Comparison of ENCODE assay signal across 8 cellular contexts in the genomic region with DNA sequence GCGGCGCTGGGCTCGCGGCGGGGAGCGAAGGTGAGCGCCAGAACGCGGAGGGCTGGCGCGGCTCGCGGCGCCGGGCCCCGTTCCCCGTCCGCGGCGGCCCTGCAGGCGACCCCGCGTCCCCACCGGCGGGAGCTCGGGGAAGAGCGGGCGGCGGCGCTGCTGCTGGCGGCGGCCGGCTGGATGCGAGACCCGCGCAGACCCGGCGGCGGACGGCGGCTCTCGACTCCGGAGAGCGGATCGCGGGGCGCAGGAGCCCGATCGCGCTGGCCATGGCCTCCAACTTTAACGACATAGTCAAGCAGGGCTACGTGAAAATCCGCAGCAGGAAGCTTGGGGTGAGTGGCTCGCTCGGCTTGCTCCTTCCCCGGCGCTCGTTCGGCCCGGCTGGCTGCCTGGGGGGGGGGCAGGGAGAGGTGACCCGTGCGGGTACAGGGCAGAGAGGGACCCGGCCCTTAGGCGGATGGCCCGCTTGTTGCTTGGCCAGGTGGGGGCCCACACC. TPM values are rescaled to one million over a fixed set of nuclear protein-coding genes. Genes with fewer than 3 reads are reported as not detected.
DNase-seq lines count a peak whose midpoint lies in the region; ATAC-seq and TF ChIP-seq lines count a peak whose summit lies in the region.

No MANE protein-coding gene starts in this region.

- H3K4me1 ChIP-seq in parathyroid adenoma: no peaks in the 10 kb centered on the region

- TF ChIP-seq CTCF in foreskin fibroblast (IDR thresholded peaks at IDR 0.05; ENCODE audit: low read depth, low read length): no peak
- TF ChIP-seq CTCF in parathyroid adenoma (IDR thresholded peaks at IDR 0.05): no peak

- peak overlapping the region; percentile 72 for H2AFZ ChIP-seq in parathyroid adenoma

- H3K79me2 ChIP-seq in parathyroid adenoma: no peaks in the 10 kb centered on the region

- H3K27me3 ChIP-seq in parathyroid adenoma (ENCODE audit: control insufficient read depth, insufficient read depth, low read length): no peaks in the 10 kb centered on the region

- H3K36me3 ChIP-seq in parathyroid adenoma (ENCODE audit: control insufficient read depth, insufficient read depth, low read length): no peaks in the 10 kb centered on the region

- H3K27ac ChIP-seq in parathyroid adenoma: no peak overlapping the region

- H3K4me3 ChIP-seq in foreskin fibroblast (ENCODE audit: low read depth in 1 of 2, low read length in 2 of 2): peak overlapping the region; percentile 49 to 77
- peak overlapping the region; percentile 52 for H3K4me3 ChIP-seq in parathyroid adenoma (ENCODE audit: low read depth, low read length)

- DNase-seq in SK-N-DZ (ENCODE audit: low spot score): peak; percentile 45
- peak; percentile 18 to 61 for DNase-seq in foreskin fibroblast
- no peak for DNase-seq in central memory CD4-positive, alpha-beta T cell
- no peak for DNase-seq in stimulated activated CD4-positive, alpha-beta T cell treated with anti-CD3 and anti-CD28 coated beads, Interleukin-4, amount 100 ng/mL, for 24 hours
- DNase-seq in effector CD8-positive, alpha-beta T cell (lab: John Stamatoyannopoulos, UW): no peak

- H3K4me2 ChIP-seq in parathyroid adenoma (ENCODE audit: low read length): peak overlapping the region; percentile 93

- peak; percentile 34 for ATAC-seq in GM18907 (IDR thresholded peaks at IDR 0.05; ENCODE audit: unreplicated experiment)
- ATAC-seq in GM21528 (IDR thresholded peaks at IDR 0.05; ENCODE audit: low FRiP score, unreplicated experiment): no peak

- H3K9me3 ChIP-seq in parathyroid adenoma (ENCODE audit: control insufficient read depth, low read length): no peaks in the 10 kb centered on the region

- H3K9ac ChIP-seq in parathyroid adenoma: no peak overlapping the region

RNA-seq across cellular contexts. Expression of a gene that starts 0.3 kb away (rescaled TPM):
- 2.6 and 3.1 TPM in 2 replicates for polyA plus RNA-seq in SK-N-DZ (2014; cell fraction: cytosol; rRNA removed)
- polyA plus RNA-seq in SK-N-DZ (2014; cell fraction: nucleus; rRNA removed): 5.3 and 12.2 TPM in 2 replicates

Comparison
In these comparisons a context has a peak if more than half of its experiments do, and no peak if none do; other contexts are left out.
1. DNase-seq: peak in SK-N-DZ (single experiment) and foreskin fibroblast (2 of 2); none in central memory CD4-positive, alpha-beta T cell (single experiment), stimulated activated CD4-positive, alpha-beta T cell treated with anti-CD3 and anti-CD28 coated beads, Interleukin-4, amount 100 ng/mL, for 24 hours (single experiment) and effector CD8-positive, alpha-beta T cell (single experiment).